ENCODE assay signal across 1 cellular context in genomic region chr2:162245737-162246136, GRCh38.
TF ChIP-seq lines count a peak whose summit lies in the region.

No MANE protein-coding gene starts in this region.

TF ChIP-seq in SK-N-SH treated with all-trans-retinoic acid at 6 μM for 48 hours, 23 proteins besides CTCF, POLR2A, EP300 and RAD21 (continued from another document):
- no peak for TF ChIP-seq TSHZ2 (CRISPR knock-in tag; IDR thresholded peaks at IDR 0.05)
